Comparison of ENCODE assay signal across 16 cellular contexts in genomic region chr11:105903113-105903512, GRCh38.
DNase-seq lines count a peak whose midpoint lies in the region; ATAC-seq and TF ChIP-seq lines count a peak whose summit lies in the region.
"Had no signal": no experiment of that assay in that cellular context is flagged by ENCODE, and none has a peak within 500 bp of the region (broad histone marks: within the 10 kb centered on the region; RNA-seq: fewer than 3 reads in every experiment).

No MANE protein-coding gene starts in this region.

- no peaks in the 10 kb centered on the region for H3K4me1 Mint-ChIP-seq in activated naive CD8-positive, alpha-beta T cell treated with anti-CD3 and anti-CD28 coated beads, Interleukin-2, amount 50 U/mL, for 24 hours
- H3K4me1 Mint-ChIP-seq in activated CD8-positive, alpha-beta T cell treated with anti-CD3 and anti-CD28 coated beads for 36 hours (ENCODE audit: low read depth), result no peaks in the 10 kb centered on the region

- no peak for TF ChIP-seq CTCF in astrocyte of the cerebellum (IDR thresholded peaks at IDR 0.05; ENCODE audit: low read depth, low read length, missing control alignments)
- TF ChIP-seq CTCF in activated CD8-positive, alpha-beta T cell treated with anti-CD3 and anti-CD28 coated beads for 36 hours (IDR thresholded peaks at IDR 0.05), result no peak

- CTCF ChIA-PET in activated CD8-positive, alpha-beta T cell treated with anti-CD3 and anti-CD28 coated beads for 36 hours (lab: Charles Lee), result no interaction called here

- peaks cover 2% of the 10 kb centered on the region for H3K27me3 Mint-ChIP-seq in activated naive CD8-positive, alpha-beta T cell treated with anti-CD3 and anti-CD28 coated beads, Interleukin-2, amount 50 U/mL, for 24 hours
- H3K27me3 Mint-ChIP-seq in activated CD8-positive, alpha-beta T cell treated with anti-CD3 and anti-CD28 coated beads for 36 hours, result no peaks in the 10 kb centered on the region

- H3K9me3 Mint-ChIP-seq in activated naive CD8-positive, alpha-beta T cell treated with anti-CD3 and anti-CD28 coated beads, Interleukin-2, amount 50 U/mL, for 24 hours, result no peaks in the 10 kb centered on the region
- no peaks in the 10 kb centered on the region for H3K9me3 Mint-ChIP-seq in activated CD8-positive, alpha-beta T cell treated with anti-CD3 and anti-CD28 coated beads for 36 hours

- POLR2A ChIA-PET in activated CD8-positive, alpha-beta T cell treated with anti-CD3 and anti-CD28 coated beads for 36 hours (lab: Charles Lee), result no interaction called here

- H3K4me3 Mint-ChIP-seq in activated naive CD8-positive, alpha-beta T cell treated with anti-CD3 and anti-CD28 coated beads, Interleukin-2, amount 50 U/mL, for 24 hours, result no peak overlapping the region
- H3K4me3 Mint-ChIP-seq in activated CD8-positive, alpha-beta T cell treated with anti-CD3 and anti-CD28 coated beads for 36 hours, result no peak overlapping the region

- intact Hi-C loops in activated CD8-positive, alpha-beta T cell treated with anti-CD3 and anti-CD28 coated beads for 36 hours (cut with micrococcal nuclease), result no loop called here
- intact Hi-C loops in Right ventricle myocardium inferior (cut with DNase I), result no loop called here

- peak; percentile 1 for DNase-seq in NCI-H82 (lab: John Stamatoyannopoulos, UW)
- DNase-seq in NCI-H82 treated with DMSO at 0.1 percent for 48 hours (lab: John Stamatoyannopoulos, UW; ENCODE audit: unreplicated experiment), result no peak
- peak; percentile 68 for DNase-seq in NCI-H526 treated with DMSO at 0.1 percent for 48 hours (lab: John Stamatoyannopoulos, UW)
- peak; percentile 59 for DNase-seq in astrocyte of the cerebellum (ENCODE audit: low read depth)
- DNase-seq in non-pigmented ciliary epithelial cell (ENCODE audit: low read depth), result peak; percentile 28
- DNase-seq in activated naive CD8-positive, alpha-beta T cell treated with anti-CD3 and anti-CD28 coated beads, Interleukin-2, amount 50 U/mL, for 24 hours, result no peak
- DNase-seq in activated CD8-positive, alpha-beta T cell treated with anti-CD3 and anti-CD28 coated beads for 36 hours, result no peak
- no peak for DNase-seq in Right ventricle myocardium inferior (ENCODE audit: missing footprints)
- DNase-seq: GDM1, H7, KBM-7, NCI-H1105, NCI-H146, NCI-H2029, NCI-H446 treated with DMSO at 0.1 percent for 48 hours, SHP77 had no signal

- no peak for ATAC-seq in activated naive CD8-positive, alpha-beta T cell treated with anti-CD3 and anti-CD28 coated beads, Interleukin-2, amount 50 U/mL, for 24 hours
- no peak for ATAC-seq in activated CD8-positive, alpha-beta T cell treated with anti-CD3 and anti-CD28 coated beads for 36 hours
- ATAC-seq in Right ventricle myocardium inferior, result no peak

- no peak overlapping the region for H3K4me3 ChIP-seq in astrocyte of the cerebellum (ENCODE audit: low read depth, low read length)

- H3K36me3 Mint-ChIP-seq in activated naive CD8-positive, alpha-beta T cell treated with anti-CD3 and anti-CD28 coated beads, Interleukin-2, amount 50 U/mL, for 24 hours (ENCODE audit: low read depth), result no peaks in the 10 kb centered on the region
- H3K36me3 Mint-ChIP-seq in activated CD8-positive, alpha-beta T cell treated with anti-CD3 and anti-CD28 coated beads for 36 hours (ENCODE audit: low read depth), result no peaks in the 10 kb centered on the region

- H3K27ac Mint-ChIP-seq in activated naive CD8-positive, alpha-beta T cell treated with anti-CD3 and anti-CD28 coated beads, Interleukin-2, amount 50 U/mL, for 24 hours, result no peak overlapping the region
- no peak overlapping the region for H3K27ac Mint-ChIP-seq in activated CD8-positive, alpha-beta T cell treated with anti-CD3 and anti-CD28 coated beads for 36 hours

- in situ Hi-C loops in astrocyte of the cerebellum (cut with HindIII; ENCODE audit: low sequenced_read_pairs), result no loop called here

Comparison
In these comparisons a context has a peak if more than half of its experiments do, and no peak if none do; other contexts are left out.
1. DNase-seq: peak in NCI-H82 (single experiment), NCI-H526 treated with DMSO at 0.1 percent for 48 hours (single experiment), astrocyte of the cerebellum (single experiment) and non-pigmented ciliary epithelial cell (single experiment); none in NCI-H82 treated with DMSO at 0.1 percent for 48 hours (single experiment), activated naive CD8-positive, alpha-beta T cell treated with anti-CD3 and anti-CD28 coated beads, Interleukin-2, amount 50 U/mL, for 24 hours (single experiment), activated CD8-positive, alpha-beta T cell treated with anti-CD3 and anti-CD28 coated beads for 36 hours (single experiment) and Right ventricle myocardium inferior (single experiment).